In the genomic region with DNA sequence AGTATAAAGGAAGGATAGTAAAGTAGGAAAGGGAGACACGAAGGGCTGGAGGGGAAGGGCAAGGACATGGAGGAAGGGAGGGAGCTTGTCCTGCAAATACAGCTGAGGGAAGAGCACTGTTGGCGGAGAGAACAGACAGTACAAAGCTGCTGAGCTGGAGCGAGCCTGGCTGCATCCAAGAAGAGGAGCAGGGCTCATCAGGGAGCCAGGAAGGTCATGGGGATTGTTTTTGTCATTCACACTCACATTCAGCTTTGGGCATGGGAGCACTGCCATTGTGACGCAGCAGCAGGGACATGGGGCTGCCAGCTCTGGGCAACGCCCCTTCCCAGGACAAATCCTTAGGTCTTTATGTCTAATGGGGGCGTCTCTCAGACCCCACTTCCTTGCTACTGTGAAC, we compare ENCODE assay signal across 1 cellular context.
TF ChIP-seq lines count a peak whose summit lies in the region.

No MANE protein-coding gene starts in this region.

TF ChIP-seq in IMR-90, 13 proteins besides CTCF, POLR2A, EP300 and RAD21:
- TF ChIP-seq RCOR1 (IDR thresholded peaks at IDR 0.05; ENCODE audit: insufficient replicate concordance, low read length) (no peak), MXI1 (IDR thresholded peaks at IDR 0.05; ENCODE audit: borderline replicate concordance, low read depth, low read length) (no peak), SMC3 (IDR thresholded peaks at IDR 0.05; ENCODE audit: low read depth, low read length) (no peak), RFX5 (IDR thresholded peaks at IDR 0.05; ENCODE audit: low read depth, low read length) (no peak), CHD1 (IDR thresholded peaks at IDR 0.05; ENCODE audit: low read depth, low read length) (no peak)
- TF ChIP-seq, protein P1, sequence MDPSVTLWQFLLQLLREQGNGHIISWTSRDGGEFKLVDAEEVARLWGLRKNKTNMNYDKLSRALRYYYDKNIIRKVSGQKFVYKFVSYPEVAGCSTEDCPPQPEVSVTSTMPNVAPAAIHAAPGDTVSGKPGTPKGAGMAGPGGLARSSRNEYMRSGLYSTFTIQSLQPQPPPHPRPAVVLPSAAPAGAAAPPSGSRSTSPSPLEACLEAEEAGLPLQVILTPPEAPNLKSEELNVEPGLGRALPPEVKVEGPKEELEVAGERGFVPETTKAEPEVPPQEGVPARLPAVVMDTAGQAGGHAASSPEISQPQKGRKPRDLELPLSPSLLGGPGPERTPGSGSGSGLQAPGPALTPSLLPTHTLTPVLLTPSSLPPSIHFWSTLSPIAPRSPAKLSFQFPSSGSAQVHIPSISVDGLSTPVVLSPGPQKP (IDR thresholded peaks at IDR 0.05; ENCODE audit: borderline replicate concordance, low read depth, low read length), result no peak
